21 cellular contexts compared by ENCODE assay signal in the genomic region with DNA sequence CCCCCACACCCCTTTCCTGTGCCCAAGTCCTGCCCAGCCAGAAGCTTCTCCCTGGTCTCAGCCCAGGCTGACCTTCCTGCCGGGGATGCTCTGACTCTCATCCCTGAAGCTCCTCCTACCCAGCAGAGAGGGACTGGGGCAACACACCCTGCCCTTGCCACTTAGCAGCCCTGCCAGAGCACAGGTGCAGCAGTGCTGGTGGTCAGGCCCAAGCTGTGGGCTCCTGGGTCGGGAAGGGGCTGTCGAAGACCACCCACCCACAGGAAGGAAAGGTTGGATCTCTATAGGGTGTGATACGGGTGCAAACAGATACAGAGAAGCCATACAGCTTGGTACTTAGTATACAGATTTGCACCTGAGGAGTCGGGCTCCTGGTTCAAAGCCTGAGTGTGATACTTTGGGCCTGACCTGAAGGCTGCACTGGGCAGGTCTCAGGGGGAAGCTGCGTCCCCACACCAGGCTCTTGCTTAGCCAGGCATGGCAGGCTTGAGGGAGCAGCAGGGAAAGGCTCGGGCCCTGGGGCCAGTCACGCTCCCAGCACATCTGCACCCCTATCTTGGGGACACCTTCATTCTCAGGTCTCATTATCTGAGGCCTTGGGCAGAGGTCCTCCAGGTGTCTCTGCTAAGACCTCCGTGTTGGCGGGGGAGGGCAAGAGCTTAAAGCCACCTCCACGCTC. TPM values are rescaled to one million over a fixed set of nuclear protein-coding genes. Genes with fewer than 3 reads are reported as not detected.
DNase-seq lines count a peak whose midpoint lies in the region; ATAC-seq and TF ChIP-seq lines count a peak whose summit lies in the region.
"Had no signal": no experiment of that assay in that cellular context is flagged by ENCODE, and none has a peak within 500 bp of the region (broad histone marks: within the 10 kb centered on the region; RNA-seq: fewer than 3 reads in every experiment).

No MANE protein-coding gene starts in this region.

- CTCF ChIA-PET in activated CD8-positive, alpha-beta memory T cell treated with anti-CD3 and anti-CD28 coated beads, Interleukin-2, amount 10 ng/mL, durations not matched to agents 7 days and 5 days (lab: Charles Lee): no interaction called here

- no peaks in the 10 kb centered on the region for H3K4me1 Mint-ChIP-seq in activated CD8-positive, alpha-beta memory T cell treated with anti-CD3 and anti-CD28 coated beads, Interleukin-2, amount 10 ng/mL, durations not matched to agents 7 days and 5 days
- no peaks in the 10 kb centered on the region for H3K4me1 Mint-ChIP-seq in activated CD4-positive, alpha-beta T cell treated with anti-CD3 and anti-CD28 coated beads, Interleukin-2, amount 10 ng/mL, durations not matched to agents 24 days and 14 days
- H3K4me1 Mint-ChIP-seq: CD14-positive monocyte, GM23338, IgD-negative memory B cell had no signal

- no peak overlapping the region for H3K27ac Mint-ChIP-seq in activated CD8-positive, alpha-beta memory T cell treated with anti-CD3 and anti-CD28 coated beads, Interleukin-2, amount 10 ng/mL, durations not matched to agents 7 days and 5 days
- H3K27ac Mint-ChIP-seq in activated CD4-positive, alpha-beta T cell treated with anti-CD3 and anti-CD28 coated beads, Interleukin-2, amount 10 ng/mL, durations not matched to agents 24 days and 14 days: no peak overlapping the region
- H3K27ac Mint-ChIP-seq: CD14-positive monocyte; CD8-positive, alpha-beta T cell; GM23338; IgD-negative memory B cell had no signal

- intact Hi-C loops in lower lobe of right lung (cut with DNase I): no loop called here
- intact Hi-C loops in spleen (cut with DNase I; ENCODE audit: low total_unique reads): no loop called here
- intact Hi-C loops in activated CD4-positive, alpha-beta T cell treated with anti-CD3 and anti-CD28 coated beads, Interleukin-2, amount 10 ng/mL, durations not matched to agents 24 days and 14 days (cut with micrococcal nuclease): no loop called here

- no peak for TF ChIP-seq POLR2A in spleen (IDR thresholded peaks at IDR 0.05)

- no peaks in the 10 kb centered on the region for H3K9me3 Mint-ChIP-seq in activated CD8-positive, alpha-beta memory T cell treated with anti-CD3 and anti-CD28 coated beads, Interleukin-2, amount 10 ng/mL, durations not matched to agents 7 days and 5 days (ENCODE audit: low read depth)
- H3K9me3 Mint-ChIP-seq in activated CD4-positive, alpha-beta T cell treated with anti-CD3 and anti-CD28 coated beads, Interleukin-2, amount 10 ng/mL, durations not matched to agents 24 days and 14 days: no peaks in the 10 kb centered on the region
- H3K9me3 Mint-ChIP-seq: CD8-positive, alpha-beta T cell had no signal

- H3K4me3 ChIP-seq in lower lobe of right lung (no peak overlapping the region), spleen (no peak overlapping the region)
- H3K4me3 ChIP-seq: A549, GM23338, HAP-1 had no signal

- ATAC-seq in activated CD8-positive, alpha-beta memory T cell treated with anti-CD3 and anti-CD28 coated beads, Interleukin-2, amount 10 ng/mL, durations not matched to agents 7 days and 5 days: no peak
- ATAC-seq in lower lobe of right lung: no peak
- ATAC-seq: A549; CD8-positive, alpha-beta T cell; GM23338; HepG2 had no signal

- 78 to 93% (median 80%) methylated on average over 7 to 11 of the region's 11 CpGs for WGBS in spleen, 5 donors

- H3K27me3 Mint-ChIP-seq in activated CD8-positive, alpha-beta memory T cell treated with anti-CD3 and anti-CD28 coated beads, Interleukin-2, amount 10 ng/mL, durations not matched to agents 7 days and 5 days: no peaks in the 10 kb centered on the region
- no peaks in the 10 kb centered on the region for H3K27me3 Mint-ChIP-seq in activated CD4-positive, alpha-beta T cell treated with anti-CD3 and anti-CD28 coated beads, Interleukin-2, amount 10 ng/mL, durations not matched to agents 24 days and 14 days

- H3K36me3 ChIP-seq in lower lobe of right lung (no peaks in the 10 kb centered on the region), spleen (no peaks in the 10 kb centered on the region)
- H3K36me3 ChIP-seq: HAP-1 had no signal

- DNase-seq in activated CD8-positive, alpha-beta memory T cell treated with anti-CD3 and anti-CD28 coated beads, Interleukin-2, amount 50 U/mL, for 48 hours: peak; percentile 4
- no peak for DNase-seq in activated CD8-positive, alpha-beta memory T cell treated with anti-CD3 and anti-CD28 coated beads, Interleukin-2, amount 10 ng/mL, durations not matched to agents 7 days and 5 days
- DNase-seq in lower lobe of right lung (peak; percentile 36), spleen (peak; percentile 58), activated gamma-delta T cell treated with Interleukin-2 at 50 U/mL for 16 hours (no peak)
- no peak for DNase-seq in stimulated activated naive CD4-positive, alpha-beta T cell treated with Interleukin-2 at 50 U/mL for 16 hours (lab: John Stamatoyannopoulos, UW)
- no peak for DNase-seq in activated CD4-positive, alpha-beta T cell treated with anti-CD3 and anti-CD28 coated beads, Interleukin-2, amount 10 ng/mL, durations not matched to agents 24 days and 14 days
- DNase-seq: AML-193, Calu3, DMS79 treated with DMSO at 0.1 percent for 48 hours, GF-D8, KBM-7 had no signal

- H3K4me1 ChIP-seq in lower lobe of right lung: no peaks in the 10 kb centered on the region
- no peaks in the 10 kb centered on the region for H3K4me1 ChIP-seq in spleen
- H3K4me1 ChIP-seq: A549, HAP-1 had no signal

- no peak overlapping the region for H3K27ac ChIP-seq in lower lobe of right lung
- no peak overlapping the region for H3K27ac ChIP-seq in spleen
- H3K27ac ChIP-seq: 22Rv1, A549 had no signal

- H3K9me3 ChIP-seq in lower lobe of right lung: no peaks in the 10 kb centered on the region
- H3K9me3 ChIP-seq in spleen: no peaks in the 10 kb centered on the region
- H3K9me3 ChIP-seq: A549, HAP-1 had no signal

- H3K4me3 Mint-ChIP-seq in activated CD8-positive, alpha-beta memory T cell treated with anti-CD3 and anti-CD28 coated beads, Interleukin-2, amount 10 ng/mL, durations not matched to agents 7 days and 5 days: no peak overlapping the region
- H3K4me3 Mint-ChIP-seq in activated CD4-positive, alpha-beta T cell treated with anti-CD3 and anti-CD28 coated beads, Interleukin-2, amount 10 ng/mL, durations not matched to agents 24 days and 14 days: no peak overlapping the region
- H3K4me3 Mint-ChIP-seq: CD14-positive monocyte; CD8-positive, alpha-beta T cell; GM23338; IgD-negative memory B cell had no signal

- TF ChIP-seq CTCF in lower lobe of right lung (IDR thresholded peaks at IDR 0.05): no peak
- TF ChIP-seq CTCF in spleen (IDR thresholded peaks at IDR 0.05 in 8 of 11, conservative IDR thresholded peaks at IDR 0.05 in 3 of 11): no peak

- no peaks in the 10 kb centered on the region for H3K36me3 Mint-ChIP-seq in activated CD8-positive, alpha-beta memory T cell treated with anti-CD3 and anti-CD28 coated beads, Interleukin-2, amount 10 ng/mL, durations not matched to agents 7 days and 5 days
- no peaks in the 10 kb centered on the region for H3K36me3 Mint-ChIP-seq in activated CD4-positive, alpha-beta T cell treated with anti-CD3 and anti-CD28 coated beads, Interleukin-2, amount 10 ng/mL, durations not matched to agents 24 days and 14 days (ENCODE audit: low read depth)
- H3K36me3 Mint-ChIP-seq: CD14-positive monocyte; CD8-positive, alpha-beta T cell; IgD-negative memory B cell had no signal

- H3K27me3 ChIP-seq in lower lobe of right lung (ENCODE audit: low read depth) (no peaks in the 10 kb centered on the region), spleen (replicated peaks in 1 of 7) (no peaks in the 10 kb centered on the region)

RNA-seq across cellular contexts. Expression of a gene that starts 47.3 kb away (rescaled TPM):
- under 1 TPM; 0.20 to 0.49 TPM for total RNA-seq in activated CD8-positive, alpha-beta memory T cell treated with anti-CD3 and anti-CD28 coated beads, Interleukin-2, amount 10 ng/mL, durations not matched to agents 7 days and 5 days
- total RNA-seq in lower lobe of right lung (not detected), spleen (1 to 10 TPM in 1 of 7 donors, under 1 TPM in 4, not detected in 2; 0.17 to 1.2 (median 0.38) TPM)
- polyA plus RNA-seq in spleen: under 1 TPM in 2 of 3 donors, not detected in 1; 0.03 to 0.11 TPM
- total RNA-seq in activated CD4-positive, alpha-beta T cell treated with anti-CD3 and anti-CD28 coated beads, Interleukin-2, amount 10 ng/mL, durations not matched to agents 24 days and 14 days: not detected in 2 replicates
- total RNA-seq: Calu3, HepG2 had no signal
- polyA plus RNA-seq: A549, BJ, CD14-positive monocyte, HepG2, IgD-negative memory B cell had no signal

Comparison
In these comparisons a context has a peak if more than half of its experiments do, and no peak if none do; other contexts are left out.
1. DNase-seq: peak in activated CD8-positive, alpha-beta memory T cell treated with anti-CD3 and anti-CD28 coated beads, Interleukin-2, amount 50 U/mL, for 48 hours (single experiment), lower lobe of right lung (single experiment) and spleen (single experiment); none in activated CD8-positive, alpha-beta memory T cell treated with anti-CD3 and anti-CD28 coated beads, Interleukin-2, amount 10 ng/mL, durations not matched to agents 7 days and 5 days (single experiment), stimulated activated naive CD4-positive, alpha-beta T cell treated with Interleukin-2 at 50 U/mL for 16 hours (single experiment), activated gamma-delta T cell treated with Interleukin-2 at 50 U/mL for 16 hours (single experiment) and activated CD4-positive, alpha-beta T cell treated with anti-CD3 and anti-CD28 coated beads, Interleukin-2, amount 10 ng/mL, durations not matched to agents 24 days and 14 days (single experiment).